ENCODE assay signal across 1 cellular context in genomic region chr11:57764972-57765371, GRCh38.
TF ChIP-seq lines count a peak whose summit lies in the region.

No MANE protein-coding gene starts in this region.

TF ChIP-seq in endothelial cell of umbilical vein, 7 proteins besides CTCF, POLR2A, EP300 and RAD21:
- TF ChIP-seq MAX (IDR thresholded peaks at IDR 0.05; ENCODE audit: insufficient read depth, insufficient read length), result no peak
- TF ChIP-seq JUN (IDR thresholded peaks at IDR 0.05; ENCODE audit: borderline replicate concordance, insufficient read depth, insufficient read length, low read depth), result no peak
- TF ChIP-seq FOS (IDR thresholded peaks at IDR 0.05; ENCODE audit: borderline replicate concordance, insufficient read depth, low read length), result no peak
- no peak for TF ChIP-seq GATA2 (IDR thresholded peaks at IDR 0.05; ENCODE audit: insufficient read depth, insufficient read length, low read depth, low read length)
- TF ChIP-seq MYC (IDR thresholded peaks at IDR 0.05; ENCODE audit: low read depth, low read length), result no peak
- TF ChIP-seq EZH2 (IDR thresholded peaks at IDR 0.05; ENCODE audit: borderline replicate concordance, low read depth, low read length, severe bottlenecking), result no peak
- no peak for TF ChIP-seq POLR2AphosphoS5 (IDR thresholded peaks at IDR 0.05; ENCODE audit: insufficient read depth, low read depth, low read length)
